In genomic region chr14:103093856-103094405, GRCh38 we compare ENCODE assay signal across 25 cellular contexts. TPM values are rescaled to one million over a fixed set of nuclear protein-coding genes. Genes with fewer than 3 reads are reported as not detected.
DNase-seq lines count a peak whose midpoint lies in the region; ATAC-seq and TF ChIP-seq lines count a peak whose summit lies in the region.
"Had no signal": no experiment of that assay in that cellular context is flagged by ENCODE, and none has a peak within 500 bp of the region (broad histone marks: within the 10 kb centered on the region; RNA-seq: fewer than 3 reads in every experiment).

No MANE protein-coding gene starts in this region.

- H3K27ac ChIP-seq in prostate gland = peak overlapping the region; percentile 22 to 43
- H3K27ac ChIP-seq in upper lobe of right lung = peak overlapping the region; percentile 80

- intact Hi-C loops in prostate gland (cut with DNase I) (no loop called here), upper lobe of right lung (cut with DNase I) (no loop called here)

- 71% methylated on average over 13 of the region's 13 CpGs for WGBS in prostate gland

- H3K4me1 ChIP-seq in prostate gland (replicated peaks) (no peaks in the 10 kb centered on the region), upper lobe of right lung (peaks cover 8% of the 10 kb centered on the region)

- H3K27me3 ChIP-seq in prostate gland (replicated peaks; ENCODE audit: insufficient read depth) = no peaks in the 10 kb centered on the region
- H3K27me3 ChIP-seq in upper lobe of right lung = no peaks in the 10 kb centered on the region

- H3K36me3 ChIP-seq in prostate gland (no peaks in the 10 kb centered on the region), upper lobe of right lung (no peaks in the 10 kb centered on the region)

- H3K9me3 ChIP-seq in prostate gland = no peaks in the 10 kb centered on the region
- no peaks in the 10 kb centered on the region for H3K9me3 ChIP-seq in upper lobe of right lung

- TF ChIP-seq CTCF in epithelial cell of esophagus (IDR thresholded peaks at IDR 0.05; ENCODE audit: insufficient read depth, low read depth, low read length, missing control alignments) (no peak), prostate gland (IDR thresholded peaks at IDR 0.05) (no peak), upper lobe of right lung (IDR thresholded peaks at IDR 0.05) (no peak)

- DNase-seq in epithelial cell of esophagus (ENCODE audit: low read depth) (peak; percentile 15), left kidney (ENCODE audit: low read depth, low spot score) (peak; percentile 23), prostate gland (ENCODE audit: low spot score) (no peak), upper lobe of right lung (no peak), GM19238 (ENCODE audit: insufficient read length, low spot score) (no peak), NK-92 (lab: John Stamatoyannopoulos, UW; ENCODE audit: unreplicated experiment) (no peak), putamen (ENCODE audit: low spot score) (no peak)
- no peak for DNase-seq in activated CD4-positive, CD25-positive, alpha-beta regulatory T cell (lab: John Stamatoyannopoulos, UW)
- DNase-seq: activated naive CD8-positive, alpha-beta T cell treated with anti-CD3 and anti-CD28 coated beads, Interleukin-2, amount 50 U/mL, for 24 hours; DMS53; effector CD4-positive, alpha-beta T cell; foreskin fibroblast; NCI-H1930; NCI-H446 treated with DMSO at 0.1 percent for 48 hours; SHP77; stimulated activated CD4-positive, alpha-beta T cell treated with anti-CD3 and anti-CD28 coated beads, Interleukin-4, amount 100 ng/mL, for 4 hours; stimulated activated CD8-positive, alpha-beta memory T cell treated with anti-CD3 and anti-CD28 coated beads, Interleukin-4, amount 100 ng/mL, for 48 hours; T-helper 1 cell had no signal

- H3K4me3 ChIP-seq in epithelial cell of esophagus (ENCODE audit: low read length) = no peak overlapping the region
- H3K4me3 ChIP-seq in prostate gland = no peak overlapping the region
- H3K4me3 ChIP-seq in upper lobe of right lung = peak overlapping the region; percentile 37
- H3K4me3 ChIP-seq: lung had no signal

- no peak for TF ChIP-seq POLR2A in prostate gland (IDR thresholded peaks at IDR 0.05)

- ATAC-seq in upper lobe of right lung = no peak
- ATAC-seq: activated naive CD8-positive, alpha-beta T cell treated with anti-CD3 and anti-CD28 coated beads, Interleukin-2, amount 50 U/mL, for 24 hours; activated T-helper 17 cell treated with anti-CD3 and anti-CD28 coated beads, Interleukin-2, amount 50 U/mL, for 72 hours; WTC11 had no signal

RNA-seq across cellular contexts. Expression of gene EXOC3L4, which starts 0.6 kb away (rescaled TPM):
- total RNA-seq in prostate gland = 1 to 10 TPM in 1 of 2 donors, under 1 TPM in 1; 0.27 to 2.0 TPM
- 4.2 TPM for total RNA-seq in upper lobe of right lung
- total RNA-seq: activated CD8-positive, alpha-beta memory T cell treated with anti-CD3 and anti-CD28 coated beads for 36 hours; activated T-helper 17 cell treated with anti-CD3 and anti-CD28 coated beads, Interleukin-2, amount 50 U/mL, for 72 hours; H4; temporal lobe had no signal

RNA-seq across cellular contexts. Expression of gene LBHD2, which starts 9.9 kb away (rescaled TPM):
- total RNA-seq in prostate gland (1 to 10 TPM in 1 of 2 donors, not detected in 1; 3.3 TPM), upper lobe of right lung (not detected)
- total RNA-seq: activated CD8-positive, alpha-beta memory T cell treated with anti-CD3 and anti-CD28 coated beads for 36 hours; activated T-helper 17 cell treated with anti-CD3 and anti-CD28 coated beads, Interleukin-2, amount 50 U/mL, for 72 hours; H4; lung; sciatic nerve; temporal lobe; WTC11 had no signal

RNA-seq across cellular contexts. Expression of gene TNFAIP2, which starts 29.3 kb away (rescaled TPM):
- total RNA-seq in prostate gland (10 to 100 TPM; 36.5 to 46.4 TPM), upper lobe of right lung (158 TPM)

RNA-seq across cellular contexts. Expression of gene CDC42BPB, which starts 36.6 kb away (rescaled TPM):
- total RNA-seq in prostate gland (100 to 1,000 TPM in 1 of 2 donors, 10 to 100 TPM in 1; 78.9 to 172 TPM), upper lobe of right lung (102 TPM)

Comparison
In these comparisons a context has a peak if more than half of its experiments do, and no peak if none do; other contexts are left out.
1. DNase-seq: peak in epithelial cell of esophagus (single experiment) and left kidney (single experiment); none in prostate gland (single experiment), upper lobe of right lung (single experiment), GM19238 (single experiment), NK-92 (single experiment), putamen (single experiment) and activated CD4-positive, CD25-positive, alpha-beta regulatory T cell (0 of 4).